Comparison of ENCODE assay signal across 1 cellular context in genomic region chr3:152204218-152204617, GRCh38.
TF ChIP-seq lines count a peak whose summit lies in the region.

No MANE protein-coding gene starts in this region.

TF ChIP-seq in K562, 482 proteins besides CTCF, POLR2A, EP300 and RAD21 (continued from another document and continues in another):
- TF ChIP-seq PBX2 (CRISPR knock-in tag; IDR thresholded peaks at IDR 0.05; ENCODE audit: low read depth) = no peak
- peak; percentile 81 for TF ChIP-seq PBX2 (tag; conservative IDR thresholded peaks at IDR 0.05; ENCODE audit: low read depth)
- no peak for TF ChIP-seq GTF2A2 (tag; IDR thresholded peaks at IDR 0.05)
- TF ChIP-seq ZNF280B (CRISPR knock-in tag; IDR thresholded peaks at IDR 0.05) = no peak
- TF ChIP-seq ZC3H4 (CRISPR knock-in tag; IDR thresholded peaks at IDR 0.05; ENCODE audit: borderline replicate concordance) = no peak
- no peak for TF ChIP-seq ZNF384 (IDR thresholded peaks at IDR 0.05; ENCODE audit: low read depth, low read length)
- no peak for TF ChIP-seq HMG20B (CRISPR knock-in tag; IDR thresholded peaks at IDR 0.05)
- TF ChIP-seq SMARCE1 (IDR thresholded peaks at IDR 0.05) = peak; percentile 42; the same call in 1 of the 2 replicates
- TF ChIP-seq ZNF23 (CRISPR knock-in tag; IDR thresholded peaks at IDR 0.05) = no peak
- TF ChIP-seq NEUROD1 (IDR thresholded peaks at IDR 0.05; ENCODE audit: borderline replicate concordance, low read depth, low read length, partially characterized antibody) = no peak
- TF ChIP-seq THAP7 (CRISPR knock-in tag; IDR thresholded peaks at IDR 0.05) = no peak
- TF ChIP-seq, protein P1, sequence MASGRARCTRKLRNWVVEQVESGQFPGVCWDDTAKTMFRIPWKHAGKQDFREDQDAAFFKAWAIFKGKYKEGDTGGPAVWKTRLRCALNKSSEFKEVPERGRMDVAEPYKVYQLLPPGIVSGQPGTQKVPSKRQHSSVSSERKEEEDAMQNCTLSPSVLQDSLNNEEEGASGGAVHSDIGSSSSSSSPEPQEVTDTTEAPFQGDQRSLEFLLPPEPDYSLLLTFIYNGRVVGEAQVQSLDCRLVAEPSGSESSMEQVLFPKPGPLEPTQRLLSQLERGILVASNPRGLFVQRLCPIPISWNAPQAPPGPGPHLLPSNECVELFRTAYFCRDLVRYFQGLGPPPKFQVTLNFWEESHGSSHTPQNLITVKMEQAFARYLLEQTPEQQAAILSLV (tag; IDR thresholded peaks at IDR 0.05) = no peak
- TF ChIP-seq, protein P2, sequence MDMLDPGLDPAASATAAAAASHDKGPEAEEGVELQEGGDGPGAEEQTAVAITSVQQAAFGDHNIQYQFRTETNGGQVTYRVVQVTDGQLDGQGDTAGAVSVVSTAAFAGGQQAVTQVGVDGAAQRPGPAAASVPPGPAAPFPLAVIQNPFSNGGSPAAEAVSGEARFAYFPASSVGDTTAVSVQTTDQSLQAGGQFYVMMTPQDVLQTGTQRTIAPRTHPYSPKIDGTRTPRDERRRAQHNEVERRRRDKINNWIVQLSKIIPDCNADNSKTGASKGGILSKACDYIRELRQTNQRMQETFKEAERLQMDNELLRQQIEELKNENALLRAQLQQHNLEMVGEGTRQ (CRISPR knock-in tag; IDR thresholded peaks at IDR 0.05) = no peak
- TF ChIP-seq PTRF (tag; IDR thresholded peaks at IDR 0.05) = no peak
- TF ChIP-seq, protein P3, sequence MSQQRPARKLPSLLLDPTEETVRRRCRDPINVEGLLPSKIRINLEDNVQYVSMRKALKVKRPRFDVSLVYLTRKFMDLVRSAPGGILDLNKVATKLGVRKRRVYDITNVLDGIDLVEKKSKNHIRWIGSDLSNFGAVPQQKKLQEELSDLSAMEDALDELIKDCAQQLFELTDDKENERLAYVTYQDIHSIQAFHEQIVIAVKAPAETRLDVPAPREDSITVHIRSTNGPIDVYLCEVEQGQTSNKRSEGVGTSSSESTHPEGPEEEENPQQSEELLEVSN (IDR thresholded peaks at IDR 0.05; ENCODE audit: borderline replicate concordance in 1 of 2, extremely low read depth in 1 of 2, insufficient read depth in 1 of 2, insufficient read length in 1 of 2, low read depth in 1 of 2, low read length in 1 of 2, poor library complexity in 1 of 2, severe bottlenecking in 1 of 2) = no peak
- no peak for TF ChIP-seq HNRNPLL (IDR thresholded peaks at IDR 0.05; ENCODE audit: low read depth, low read length, poor library complexity, severe bottlenecking)
- TF ChIP-seq NCOR1 (IDR thresholded peaks at IDR 0.05) = no peak
- peak; percentile 71 for TF ChIP-seq SMARCB1 (IDR thresholded peaks at IDR 0.05; ENCODE audit: insufficient read length, low read depth)
- no peak for TF ChIP-seq DMBX1 (CRISPR knock-in tag; IDR thresholded peaks at IDR 0.05; ENCODE audit: borderline replicate concordance)
- TF ChIP-seq PHF20 (IDR thresholded peaks at IDR 0.05; ENCODE audit: partially characterized antibody) = no peak
- TF ChIP-seq ZNF41 (CRISPR knock-in tag; conservative IDR thresholded peaks at IDR 0.05) = no peak
- no peak for TF ChIP-seq PYGO2 (tag; IDR thresholded peaks at IDR 0.05)
- TF ChIP-seq, protein P4, sequence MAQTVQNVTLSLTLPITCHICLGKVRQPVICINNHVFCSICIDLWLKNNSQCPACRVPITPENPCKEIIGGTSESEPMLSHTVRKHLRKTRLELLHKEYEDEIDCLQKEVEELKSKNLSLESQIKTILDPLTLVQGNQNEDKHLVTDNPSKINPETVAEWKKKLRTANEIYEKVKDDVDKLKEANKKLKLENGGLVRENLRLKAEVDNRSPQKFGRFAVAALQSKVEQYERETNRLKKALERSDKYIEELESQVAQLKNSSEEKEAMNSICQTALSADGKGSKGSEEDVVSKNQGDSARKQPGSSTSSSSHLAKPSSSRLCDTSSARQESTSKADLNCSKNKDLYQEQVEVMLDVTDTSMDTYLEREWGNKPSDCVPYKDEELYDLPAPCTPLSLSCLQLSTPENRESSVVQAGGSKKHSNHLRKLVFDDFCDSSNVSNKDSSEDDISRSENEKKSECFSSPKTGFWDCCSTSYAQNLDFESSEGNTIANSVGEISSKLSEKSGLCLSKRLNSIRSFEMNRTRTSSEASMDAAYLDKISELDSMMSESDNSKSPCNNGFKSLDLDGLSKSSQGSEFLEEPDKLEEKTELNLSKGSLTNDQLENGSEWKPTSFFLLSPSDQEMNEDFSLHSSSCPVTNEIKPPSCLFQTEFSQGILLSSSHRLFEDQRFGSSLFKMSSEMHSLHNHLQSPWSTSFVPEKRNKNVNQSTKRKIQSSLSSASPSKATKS (CRISPR knock-in tag; IDR thresholded peaks at IDR 0.05) = no peak
- TF ChIP-seq SRSF1 (IDR thresholded peaks at IDR 0.05; ENCODE audit: low read depth, low read length) = no peak
- no peak for TF ChIP-seq RNF2 (IDR thresholded peaks at IDR 0.05)
- no peak for TF ChIP-seq BRD4 (IDR thresholded peaks at IDR 0.05)
- TF ChIP-seq ZNF609 (CRISPR knock-in tag; IDR thresholded peaks at IDR 0.05; ENCODE audit: borderline replicate concordance) = no peak
- no peak for TF ChIP-seq FOS (IDR thresholded peaks at IDR 0.05; ENCODE audit: extremely low read depth, insufficient read length)
- peak; percentile 18; the same call in 1 of the 2 replicates for TF ChIP-seq MTA1 (IDR thresholded peaks at IDR 0.05; ENCODE audit: borderline replicate concordance)
- no peak for TF ChIP-seq ARNT (IDR thresholded peaks at IDR 0.05)
- no peak for TF ChIP-seq HEY1 (CRISPR knock-in tag; IDR thresholded peaks at IDR 0.05; ENCODE audit: borderline replicate concordance)
- TF ChIP-seq TOE1 (IDR thresholded peaks at IDR 0.05; ENCODE audit: borderline replicate concordance) = no peak
- TF ChIP-seq TOE1 (CRISPR knock-in tag; IDR thresholded peaks at IDR 0.05; ENCODE audit: borderline replicate concordance, low read depth) = no peak
- no peak for TF ChIP-seq TBL1XR1 (IDR thresholded peaks at IDR 0.05; ENCODE audit: low read length in 2 of 2)
- TF ChIP-seq ZNF696 (CRISPR knock-in tag; conservative IDR thresholded peaks at IDR 0.05) = no peak
- TF ChIP-seq STAT6 (CRISPR knock-in tag; IDR thresholded peaks at IDR 0.05) = no peak
- no peak for TF ChIP-seq ZNF12 (CRISPR knock-in tag; IDR thresholded peaks at IDR 0.05)
- TF ChIP-seq, protein P5, sequence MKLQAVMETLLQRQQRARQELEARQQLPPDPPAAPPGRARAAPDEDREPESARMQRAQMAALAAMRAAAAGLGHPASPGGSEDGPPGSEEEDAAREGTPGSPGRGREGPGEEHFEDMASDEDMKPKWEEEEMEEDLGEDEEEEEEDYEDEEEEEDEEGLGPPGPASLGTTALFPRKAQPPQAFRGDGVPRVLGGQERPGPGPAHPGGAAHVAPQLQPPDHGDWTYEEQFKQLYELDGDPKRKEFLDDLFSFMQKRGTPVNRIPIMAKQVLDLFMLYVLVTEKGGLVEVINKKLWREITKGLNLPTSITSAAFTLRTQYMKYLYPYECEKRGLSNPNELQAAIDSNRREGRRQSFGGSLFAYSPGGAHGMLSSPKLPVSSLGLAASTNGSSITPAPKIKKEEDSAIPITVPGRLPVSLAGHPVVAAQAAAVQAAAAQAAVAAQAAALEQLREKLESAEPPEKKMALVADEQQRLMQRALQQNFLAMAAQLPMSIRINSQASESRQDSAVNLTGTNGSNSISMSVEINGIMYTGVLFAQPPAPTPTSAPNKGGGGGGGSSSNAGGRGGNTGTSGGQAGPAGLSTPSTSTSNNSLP (IDR thresholded peaks at IDR 0.05; ENCODE audit: borderline replicate concordance, low read depth, low read length) = no peak
- TF ChIP-seq FOSL1 (tag; conservative IDR thresholded peaks at IDR 0.05) = no peak
- TF ChIP-seq TEAD4 (IDR thresholded peaks at IDR 0.05; ENCODE audit: low read length) = peak; percentile 22; the same call in 1 of the 2 replicates
- TF ChIP-seq TEAD4 (CRISPR knock-in tag; IDR thresholded peaks at IDR 0.05; ENCODE audit: borderline replicate concordance) = no peak
- peak; percentile 55 to 74; a peak in 2 of 4 replicates for TF ChIP-seq MLLT1 (IDR thresholded peaks at IDR 0.05)
